Comparison of ENCODE assay signal across 16 cellular contexts in the genomic region with DNA sequence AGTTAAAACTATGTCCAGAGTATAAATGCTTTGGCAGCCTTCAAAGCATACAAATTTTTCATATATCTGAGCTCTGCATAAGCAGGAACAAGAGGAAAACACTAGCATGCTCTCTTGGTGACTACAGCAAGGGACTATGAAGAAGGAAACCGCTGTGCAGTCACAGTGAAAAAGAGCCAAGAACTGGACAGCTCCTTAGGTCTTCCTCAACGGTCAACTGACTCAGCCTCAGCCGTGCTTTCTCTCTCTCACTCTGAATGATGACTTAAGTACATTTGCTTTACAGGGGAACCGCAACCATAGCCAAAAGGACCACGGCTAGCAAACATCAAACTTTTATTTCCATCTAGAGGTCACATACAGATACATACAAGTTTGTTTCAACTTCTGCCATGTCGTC.
DNase-seq lines count a peak whose midpoint lies in the region; ATAC-seq, FAIRE-seq and TF ChIP-seq lines count a peak whose summit lies in the region.
"Had no signal": no experiment of that assay in that cellular context is flagged by ENCODE, and none has a peak within 500 bp of the region (broad histone marks: within the 10 kb centered on the region; RNA-seq: fewer than 3 reads in every experiment).

No MANE protein-coding gene starts in this region.

- peaks cover 4% of the 10 kb centered on the region for H3K4me1 ChIP-seq in ACC112 (ENCODE audit: control insufficient read depth, insufficient read depth, low read length, unreplicated experiment)
- H3K4me1 ChIP-seq in lower lobe of right lung: no peaks in the 10 kb centered on the region
- H3K4me1 ChIP-seq: transverse colon had no signal

- H3K9me3 Mint-ChIP-seq in glutamatergic neuron (ENCODE audit: unreplicated experiment): no peaks in the 10 kb centered on the region
- H3K9me3 Mint-ChIP-seq in activated naive CD4-positive, alpha-beta T cell treated with anti-CD3 and anti-CD28 coated beads, Interleukin-2, amount 10 ng/mL, durations not matched to agents 7 days and 5 days: no peaks in the 10 kb centered on the region
- H3K9me3 Mint-ChIP-seq: activated T-cell treated with anti-CD3 and anti-CD28 coated beads, Interleukin-2, amount 50 U/mL, for 72 hours had no signal

- H3K4me3 ChIP-seq in ACC112 (ENCODE audit: low read depth, low read length) (no peak overlapping the region), HFF-Myc (replicated peaks; ENCODE audit: low read depth, low read length) (no peak overlapping the region), choroid plexus epithelial cell (ENCODE audit: low read depth, low read length) (no peak overlapping the region), lower lobe of right lung (no peak overlapping the region)
- H3K4me3 ChIP-seq: pancreas, transverse colon had no signal

- H3K27me3 ChIP-seq in ACC112 (ENCODE audit: insufficient read depth, low read length): no peaks in the 10 kb centered on the region
- H3K27me3 ChIP-seq in lower lobe of right lung (ENCODE audit: low read depth): no peaks in the 10 kb centered on the region
- H3K27me3 ChIP-seq: pancreas, transverse colon had no signal

- no peaks in the 10 kb centered on the region for H3K9me3 ChIP-seq in lower lobe of right lung
- H3K9me3 ChIP-seq: pancreas, transverse colon had no signal

- DNase-seq in HFF-Myc (ENCODE audit: extremely low read depth, low read depth) (peak; percentile 16), choroid plexus epithelial cell (ENCODE audit: low read depth) (peak; percentile 62), lower lobe of right lung (no peak), hypothalamus (lab: John Stamatoyannopoulos, UW) (no peak), glutamatergic neuron (no peak), HTR-8/SVneo (ENCODE audit: insufficient read length, low spot score) (no peak)
- no peak for DNase-seq in activated naive CD4-positive, alpha-beta T cell treated with anti-CD3 and anti-CD28 coated beads, Interleukin-2, amount 10 ng/mL, durations not matched to agents 7 days and 5 days
- DNase-seq: activated T-cell treated with anti-CD3 and anti-CD28 coated beads, Interleukin-2, amount 50 U/mL, for 72 hours; amygdala; DMS153; effector CD4-positive, alpha-beta T cell; hippocampal formation; pancreas; transverse colon had no signal

- H3K79me2 ChIP-seq in ACC112 (ENCODE audit: control insufficient read depth, insufficient read depth, low read length, unreplicated experiment): no peaks in the 10 kb centered on the region

- peaks cover 6% of the 10 kb centered on the region for H3K4me1 Mint-ChIP-seq in glutamatergic neuron (ENCODE audit: low read depth, unreplicated experiment)
- no peaks in the 10 kb centered on the region for H3K4me1 Mint-ChIP-seq in activated naive CD4-positive, alpha-beta T cell treated with anti-CD3 and anti-CD28 coated beads, Interleukin-2, amount 10 ng/mL, durations not matched to agents 7 days and 5 days

- no peak overlapping the region for H3K27ac Mint-ChIP-seq in glutamatergic neuron (ENCODE audit: unreplicated experiment)
- H3K27ac Mint-ChIP-seq in activated naive CD4-positive, alpha-beta T cell treated with anti-CD3 and anti-CD28 coated beads, Interleukin-2, amount 10 ng/mL, durations not matched to agents 7 days and 5 days: no peak overlapping the region
- H3K27ac Mint-ChIP-seq: activated T-cell treated with anti-CD3 and anti-CD28 coated beads, Interleukin-2, amount 50 U/mL, for 72 hours had no signal

- H3K27ac ChIP-seq in ACC112 (ENCODE audit: low read depth, low read length): peak overlapping the region; percentile 31
- no peak overlapping the region for H3K27ac ChIP-seq in lower lobe of right lung
- H3K27ac ChIP-seq: pancreas, transverse colon had no signal

- ATAC-seq in lower lobe of right lung: peak; percentile 49 to 54
- ATAC-seq: activated CD4-positive, CD25-positive, alpha-beta regulatory T cell treated with anti-CD3 and anti-CD28 coated beads, Interleukin-2, amount 50 U/mL, for 24 hours; activated T-cell treated with anti-CD3 and anti-CD28 coated beads, Interleukin-2, amount 50 U/mL, for 72 hours had no signal

- H3K36me3 Mint-ChIP-seq in glutamatergic neuron (ENCODE audit: unreplicated experiment): peaks cover under 1% of the 10 kb centered on the region
- peaks cover 12% of the 10 kb centered on the region for H3K36me3 Mint-ChIP-seq in activated naive CD4-positive, alpha-beta T cell treated with anti-CD3 and anti-CD28 coated beads, Interleukin-2, amount 10 ng/mL, durations not matched to agents 7 days and 5 days

- CTCF ChIA-PET in activated naive CD4-positive, alpha-beta T cell treated with anti-CD3 and anti-CD28 coated beads, Interleukin-2, amount 10 ng/mL, durations not matched to agents 7 days and 5 days (lab: Charles Lee): interaction anchor here (1.8 kb wide), 1 partner anchor 9 kb away, joined by 5 read pairs; no protein-coding TSS in a partner anchor

- no peaks in the 10 kb centered on the region for H3K27me3 Mint-ChIP-seq in glutamatergic neuron (ENCODE audit: unreplicated experiment)
- H3K27me3 Mint-ChIP-seq in activated naive CD4-positive, alpha-beta T cell treated with anti-CD3 and anti-CD28 coated beads, Interleukin-2, amount 10 ng/mL, durations not matched to agents 7 days and 5 days: no peaks in the 10 kb centered on the region

- TF ChIP-seq CTCF in HFF-Myc (IDR thresholded peaks at IDR 0.05; ENCODE audit: low read depth, low read length, missing control alignments): no peak
- no peak for TF ChIP-seq CTCF in choroid plexus epithelial cell (conservative IDR thresholded peaks at IDR 0.05; ENCODE audit: low read depth, low read length)
- TF ChIP-seq CTCF in lower lobe of right lung (IDR thresholded peaks at IDR 0.05): no peak
- TF ChIP-seq CTCF in glutamatergic neuron (IDR thresholded peaks at IDR 0.05; ENCODE audit: partially characterized antibody, unreplicated experiment): no peak

- H3K4me3 Mint-ChIP-seq in glutamatergic neuron (ENCODE audit: unreplicated experiment): no peak overlapping the region
- no peak overlapping the region for H3K4me3 Mint-ChIP-seq in activated naive CD4-positive, alpha-beta T cell treated with anti-CD3 and anti-CD28 coated beads, Interleukin-2, amount 10 ng/mL, durations not matched to agents 7 days and 5 days
- H3K4me3 Mint-ChIP-seq: activated T-cell treated with anti-CD3 and anti-CD28 coated beads, Interleukin-2, amount 50 U/mL, for 72 hours had no signal

- no peak overlapping the region for H2AFZ ChIP-seq in ACC112 (ENCODE audit: low read length, unreplicated experiment)

- FAIRE-seq in HTR-8/SVneo (lab: Jason Lieb, UNC): no peak
- FAIRE-seq: pancreas had no signal

- H3K36me3 ChIP-seq in ACC112 (ENCODE audit: insufficient read depth, low read length): peaks cover 14% of the 10 kb centered on the region
- H3K36me3 ChIP-seq in lower lobe of right lung: peaks cover 9% of the 10 kb centered on the region
- H3K36me3 ChIP-seq: pancreas, transverse colon had no signal

- intact Hi-C loops in lower lobe of right lung (cut with DNase I): no loop called here

Comparison
In these comparisons a context has a peak if more than half of its experiments do, and no peak if none do; other contexts are left out.
1. DNase-seq: peak in HFF-Myc (single experiment) and choroid plexus epithelial cell (single experiment); none in lower lobe of right lung (single experiment), hypothalamus (0 of 51), glutamatergic neuron (single experiment), activated naive CD4-positive, alpha-beta T cell treated with anti-CD3 and anti-CD28 coated beads, Interleukin-2, amount 10 ng/mL, durations not matched to agents 7 days and 5 days (single experiment) and HTR-8/SVneo (single experiment).